In the genomic region with DNA sequence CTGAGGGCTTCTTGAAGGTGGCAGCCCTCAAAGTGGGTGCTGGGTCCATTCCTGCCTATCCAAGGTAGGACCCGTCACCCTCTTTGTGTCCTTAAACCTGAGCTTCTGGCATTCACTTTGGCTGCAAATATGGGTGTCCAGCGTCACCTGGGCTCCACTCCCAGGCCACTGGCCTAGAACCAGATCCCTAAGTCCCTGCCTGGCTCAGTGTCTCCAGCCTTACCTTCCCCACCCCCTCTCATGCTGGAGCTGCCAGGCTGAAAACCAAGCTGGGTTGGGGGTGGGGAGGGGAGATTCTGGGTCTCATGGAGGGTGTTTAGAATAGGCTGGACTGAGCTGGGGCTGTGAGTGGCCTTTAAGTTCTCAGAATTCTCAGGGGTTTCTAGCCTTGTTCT, we compare ENCODE assay signal across 1 cellular context.
TF ChIP-seq lines count a peak whose summit lies in the region.

No MANE protein-coding gene starts in this region.

TF ChIP-seq in WTC11, 78 proteins besides CTCF, POLR2A, EP300 and RAD21 (continued from another document):
- TF ChIP-seq AR (CRISPR knock-in tag; IDR thresholded peaks at IDR 0.05) (no peak), PREB (CRISPR knock-in tag; IDR thresholded peaks at IDR 0.05; ENCODE audit: borderline replicate concordance) (no peak), SMAD3 (CRISPR knock-in tag; IDR thresholded peaks at IDR 0.05; ENCODE audit: borderline replicate concordance) (no peak), NFE2L1 (CRISPR knock-in tag; IDR thresholded peaks at IDR 0.05) (no peak), MLX (CRISPR knock-in tag; IDR thresholded peaks at IDR 0.05) (no peak), PRDM15 (CRISPR knock-in tag; IDR thresholded peaks at IDR 0.05) (no peak), GRHL2 (CRISPR knock-in tag; IDR thresholded peaks at IDR 0.05; ENCODE audit: insufficient replicate concordance, severe bottlenecking) (no peak), ZBTB21 (CRISPR knock-in tag; IDR thresholded peaks at IDR 0.05; ENCODE audit: borderline replicate concordance) (no peak)
- TF ChIP-seq, protein P1, sequence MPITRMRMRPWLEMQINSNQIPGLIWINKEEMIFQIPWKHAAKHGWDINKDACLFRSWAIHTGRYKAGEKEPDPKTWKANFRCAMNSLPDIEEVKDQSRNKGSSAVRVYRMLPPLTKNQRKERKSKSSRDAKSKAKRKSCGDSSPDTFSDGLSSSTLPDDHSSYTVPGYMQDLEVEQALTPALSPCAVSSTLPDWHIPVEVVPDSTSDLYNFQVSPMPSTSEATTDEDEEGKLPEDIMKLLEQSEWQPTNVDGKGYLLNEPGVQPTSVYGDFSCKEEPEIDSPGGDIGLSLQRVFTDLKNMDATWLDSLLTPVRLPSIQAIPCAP (CRISPR knock-in tag; IDR thresholded peaks at IDR 0.05), result no peak
- TF ChIP-seq, protein P2, sequence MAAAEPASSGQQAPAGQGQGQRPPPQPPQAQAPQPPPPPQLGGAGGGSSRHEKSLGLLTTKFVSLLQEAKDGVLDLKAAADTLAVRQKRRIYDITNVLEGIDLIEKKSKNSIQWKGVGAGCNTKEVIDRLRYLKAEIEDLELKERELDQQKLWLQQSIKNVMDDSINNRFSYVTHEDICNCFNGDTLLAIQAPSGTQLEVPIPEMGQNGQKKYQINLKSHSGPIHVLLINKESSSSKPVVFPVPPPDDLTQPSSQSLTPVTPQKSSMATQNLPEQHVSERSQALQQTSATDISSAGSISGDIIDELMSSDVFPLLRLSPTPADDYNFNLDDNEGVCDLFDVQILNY (CRISPR knock-in tag; IDR thresholded peaks at IDR 0.05), result no peak
- TF ChIP-seq, protein P3, sequence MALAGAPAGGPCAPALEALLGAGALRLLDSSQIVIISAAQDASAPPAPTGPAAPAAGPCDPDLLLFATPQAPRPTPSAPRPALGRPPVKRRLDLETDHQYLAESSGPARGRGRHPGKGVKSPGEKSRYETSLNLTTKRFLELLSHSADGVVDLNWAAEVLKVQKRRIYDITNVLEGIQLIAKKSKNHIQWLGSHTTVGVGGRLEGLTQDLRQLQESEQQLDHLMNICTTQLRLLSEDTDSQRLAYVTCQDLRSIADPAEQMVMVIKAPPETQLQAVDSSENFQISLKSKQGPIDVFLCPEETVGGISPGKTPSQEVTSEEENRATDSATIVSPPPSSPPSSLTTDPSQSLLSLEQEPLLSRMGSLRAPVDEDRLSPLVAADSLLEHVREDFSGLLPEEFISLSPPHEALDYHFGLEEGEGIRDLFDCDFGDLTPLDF (CRISPR knock-in tag; IDR thresholded peaks at IDR 0.05), result no peak
